In the genomic region with DNA sequence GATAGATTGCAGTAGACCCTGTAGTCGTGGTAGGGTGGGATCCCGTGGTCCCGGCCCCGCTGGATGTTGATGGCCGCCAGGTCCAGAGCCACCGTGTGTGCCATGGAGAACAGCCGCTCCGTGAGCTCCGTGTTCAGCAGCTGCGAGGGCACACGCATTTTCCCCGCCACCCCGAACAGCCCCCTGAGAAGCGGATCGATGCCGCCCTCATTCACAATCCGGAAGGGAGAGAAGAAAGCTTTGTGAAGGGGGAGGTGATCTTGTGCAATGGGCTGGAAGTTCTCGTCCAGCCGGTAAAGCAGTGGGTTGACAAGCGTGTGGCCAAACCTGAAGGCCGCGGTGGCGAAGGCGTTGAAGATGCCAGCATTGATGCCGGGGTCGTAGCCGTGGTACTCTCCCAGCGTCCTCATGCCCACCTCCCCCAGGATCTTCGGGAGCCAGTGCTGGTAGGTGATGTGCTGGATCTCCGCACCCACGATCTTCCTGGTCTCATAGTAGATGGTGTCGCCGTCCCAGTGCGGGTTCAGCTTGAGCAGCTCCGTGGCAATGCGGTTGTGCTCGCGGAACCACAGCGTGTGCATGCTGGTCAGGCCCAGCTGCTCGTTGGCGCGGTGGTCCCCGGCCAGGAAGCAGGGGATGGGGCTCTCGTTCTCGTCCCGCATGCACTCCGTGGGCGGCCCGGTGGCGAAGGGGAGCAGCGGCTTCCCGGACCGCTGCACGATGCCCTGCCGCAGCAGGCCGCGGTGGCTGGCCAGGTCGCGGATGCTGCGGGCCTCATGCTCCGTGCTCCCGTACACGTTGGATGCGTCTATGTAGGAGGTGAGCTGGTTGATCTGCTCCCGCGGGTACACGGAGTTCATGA, we compare ENCODE assay signal across 2 cellular contexts.
TF ChIP-seq lines count a peak whose summit lies in the region.

No MANE protein-coding gene starts in this region.

TF ChIP-seq in IMR-90, 13 proteins besides CTCF, POLR2A, EP300 and RAD21:
- TF ChIP-seq RCOR1 (IDR thresholded peaks at IDR 0.05; ENCODE audit: insufficient replicate concordance, low read length): no peak
- TF ChIP-seq, protein P1, sequence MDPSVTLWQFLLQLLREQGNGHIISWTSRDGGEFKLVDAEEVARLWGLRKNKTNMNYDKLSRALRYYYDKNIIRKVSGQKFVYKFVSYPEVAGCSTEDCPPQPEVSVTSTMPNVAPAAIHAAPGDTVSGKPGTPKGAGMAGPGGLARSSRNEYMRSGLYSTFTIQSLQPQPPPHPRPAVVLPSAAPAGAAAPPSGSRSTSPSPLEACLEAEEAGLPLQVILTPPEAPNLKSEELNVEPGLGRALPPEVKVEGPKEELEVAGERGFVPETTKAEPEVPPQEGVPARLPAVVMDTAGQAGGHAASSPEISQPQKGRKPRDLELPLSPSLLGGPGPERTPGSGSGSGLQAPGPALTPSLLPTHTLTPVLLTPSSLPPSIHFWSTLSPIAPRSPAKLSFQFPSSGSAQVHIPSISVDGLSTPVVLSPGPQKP (IDR thresholded peaks at IDR 0.05; ENCODE audit: borderline replicate concordance, low read depth, low read length): no peak
- no peak for TF ChIP-seq SMC3 (IDR thresholded peaks at IDR 0.05; ENCODE audit: low read depth, low read length)
- no peak for TF ChIP-seq FOS (IDR thresholded peaks at IDR 0.05; ENCODE audit: low read depth, low read length)

TF ChIP-seq in WTC11, 78 proteins besides CTCF, POLR2A, EP300 and RAD21:
- TF ChIP-seq, protein P2, sequence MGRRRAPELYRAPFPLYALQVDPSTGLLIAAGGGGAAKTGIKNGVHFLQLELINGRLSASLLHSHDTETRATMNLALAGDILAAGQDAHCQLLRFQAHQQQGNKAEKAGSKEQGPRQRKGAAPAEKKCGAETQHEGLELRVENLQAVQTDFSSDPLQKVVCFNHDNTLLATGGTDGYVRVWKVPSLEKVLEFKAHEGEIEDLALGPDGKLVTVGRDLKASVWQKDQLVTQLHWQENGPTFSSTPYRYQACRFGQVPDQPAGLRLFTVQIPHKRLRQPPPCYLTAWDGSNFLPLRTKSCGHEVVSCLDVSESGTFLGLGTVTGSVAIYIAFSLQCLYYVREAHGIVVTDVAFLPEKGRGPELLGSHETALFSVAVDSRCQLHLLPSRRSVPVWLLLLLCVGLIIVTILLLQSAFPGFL (CRISPR knock-in tag; IDR thresholded peaks at IDR 0.05; ENCODE audit: borderline replicate concordance): no peak
- no peak for TF ChIP-seq ZNF263 (CRISPR knock-in tag; IDR thresholded peaks at IDR 0.05; ENCODE audit: low read depth)
- no peak for TF ChIP-seq OVOL2 (CRISPR knock-in tag; IDR thresholded peaks at IDR 0.05; ENCODE audit: borderline replicate concordance)
- no peak for TF ChIP-seq TCF7 (CRISPR knock-in tag; IDR thresholded peaks at IDR 0.05; ENCODE audit: low read depth)
- no peak for TF ChIP-seq NFE2L1 (CRISPR knock-in tag; IDR thresholded peaks at IDR 0.05)
- TF ChIP-seq SP1 (CRISPR knock-in tag; conservative IDR thresholded peaks at IDR 0.05): no peak
- no peak for TF ChIP-seq NFATC4 (CRISPR knock-in tag; IDR thresholded peaks at IDR 0.05)
- TF ChIP-seq, protein P3, sequence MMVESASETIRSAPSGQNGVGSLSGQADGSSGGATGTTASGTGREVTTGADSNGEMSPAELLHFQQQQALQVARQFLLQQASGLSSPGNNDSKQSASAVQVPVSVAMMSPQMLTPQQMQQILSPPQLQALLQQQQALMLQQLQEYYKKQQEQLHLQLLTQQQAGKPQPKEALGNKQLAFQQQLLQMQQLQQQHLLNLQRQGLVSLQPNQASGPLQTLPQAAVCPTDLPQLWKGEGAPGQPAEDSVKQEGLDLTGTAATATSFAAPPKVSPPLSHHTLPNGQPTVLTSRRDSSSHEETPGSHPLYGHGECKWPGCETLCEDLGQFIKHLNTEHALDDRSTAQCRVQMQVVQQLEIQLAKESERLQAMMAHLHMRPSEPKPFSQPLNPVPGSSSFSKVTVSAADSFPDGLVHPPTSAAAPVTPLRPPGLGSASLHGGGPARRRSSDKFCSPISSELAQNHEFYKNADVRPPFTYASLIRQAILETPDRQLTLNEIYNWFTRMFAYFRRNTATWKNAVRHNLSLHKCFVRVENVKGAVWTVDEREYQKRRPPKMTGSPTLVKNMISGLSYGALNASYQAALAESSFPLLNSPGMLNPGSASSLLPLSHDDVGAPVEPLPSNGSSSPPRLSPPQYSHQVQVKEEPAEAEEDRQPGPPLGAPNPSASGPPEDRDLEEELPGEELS (CRISPR knock-in tag; IDR thresholded peaks at IDR 0.05): no peak
- TF ChIP-seq GABPB1 (CRISPR knock-in tag; IDR thresholded peaks at IDR 0.05): no peak
- no peak for TF ChIP-seq NR2C2 (CRISPR knock-in tag; IDR thresholded peaks at IDR 0.05)
- TF ChIP-seq, protein P4, sequence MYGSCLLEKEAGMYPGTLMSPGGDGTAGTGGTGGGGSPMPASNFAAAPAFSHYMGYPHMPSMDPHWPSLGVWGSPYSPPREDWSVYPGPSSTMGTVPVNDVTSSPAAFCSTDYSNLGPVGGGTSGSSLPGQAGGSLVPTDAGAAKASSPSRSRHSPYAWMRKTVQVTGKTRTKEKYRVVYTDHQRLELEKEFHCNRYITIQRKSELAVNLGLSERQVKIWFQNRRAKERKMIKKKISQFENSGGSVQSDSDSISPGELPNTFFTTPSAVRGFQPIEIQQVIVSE (CRISPR knock-in tag; IDR thresholded peaks at IDR 0.05; ENCODE audit: borderline replicate concordance): no peak
